9 cellular contexts compared by ENCODE assay signal in genomic region chr1:45892068-45892785, GRCh38.
DNase-seq lines count a peak whose midpoint lies in the region; ATAC-seq, FAIRE-seq and TF ChIP-seq lines count a peak whose summit lies in the region.
"Had no signal": no experiment of that assay in that cellular context is flagged by ENCODE, and none has a peak within 500 bp of the region (broad histone marks: within the 10 kb centered on the region; RNA-seq: fewer than 3 reads in every experiment).

No MANE protein-coding gene starts in this region.

- TF ChIP-seq POLR2A in endothelial cell of umbilical vein (IDR thresholded peaks at IDR 0.05; ENCODE audit: low read depth, low read length) (peak; percentile 32), upper lobe of left lung (IDR thresholded peaks at IDR 0.05) (no peak)

- H3K9me1 ChIP-seq in endothelial cell of umbilical vein (replicated peaks; ENCODE audit: control insufficient read depth, extremely low read depth, insufficient read depth, low read length), result no peaks in the 10 kb centered on the region

- TF ChIP-seq EP300 in upper lobe of left lung (IDR thresholded peaks at IDR 0.05), result no peak

- H3K9ac ChIP-seq in endothelial cell of umbilical vein (replicated peaks; ENCODE audit: extremely low read depth, insufficient read depth, low read length), result peak overlapping the region; percentile 50

- dilution Hi-C loops in endothelial cell of umbilical vein (cut with MboI; ENCODE audit: extremely low pct_ligation_motif_present, low sequenced_read_pairs), result no loop called here

- H3K79me2 ChIP-seq in endothelial cell of umbilical vein (ENCODE audit: control insufficient read depth, insufficient read depth, low read length), result peaks cover 6% of the 10 kb centered on the region

- H4K20me1 ChIP-seq in endothelial cell of umbilical vein (replicated peaks; ENCODE audit: control insufficient read depth, extremely low read depth, insufficient read depth, low read length), result no peaks in the 10 kb centered on the region

- DNase-seq in NCI-H226, result peak; percentile 89
- DNase-seq in endothelial cell of umbilical vein (ENCODE audit: low read depth, low spot score), result peak; percentile 94
- peak; percentile 88 to 91 for DNase-seq in lung microvascular endothelial cell (ENCODE audit: low read depth in 2 of 2)
- DNase-seq in upper lobe of left lung, result no peak
- no peak for DNase-seq in stimulated activated CD4-positive, alpha-beta T cell treated with anti-CD3 and anti-CD28 coated beads, Interleukin-4, amount 100 ng/mL, for 1 hour
- DNase-seq in NCI-H146 treated with DMSO at 0.1 percent for 48 hours (lab: John Stamatoyannopoulos, UW; ENCODE audit: unreplicated experiment), result no peak
- no peak for DNase-seq in SIG-M5 treated with dmso at 0.1 percent for 504 hours (lab: John Stamatoyannopoulos, UW; ENCODE audit: unreplicated experiment)
- no peak for DNase-seq in activated naive CD4-positive, alpha-beta T cell treated with anti-CD3 and anti-CD28 coated beads, Interleukin-2, amount 50 U/mL, for 16 hours
- DNase-seq: effector memory CD8-positive, alpha-beta T cell had no signal

- CTCF ChIA-PET in endothelial cell of umbilical vein (lab: Charles Lee), result no interaction called here

- peak; percentile 82 for FAIRE-seq in endothelial cell of umbilical vein (lab: Jason Lieb, UNC)

- POLR2A ChIA-PET in endothelial cell of umbilical vein (lab: Charles Lee), result no interaction called here

- H3K36me3 ChIP-seq in endothelial cell of umbilical vein (ENCODE audit: control insufficient read depth in 2 of 2, extremely low read depth in 1 of 2, insufficient read depth in 2 of 2, low read length in 2 of 2) (no peaks in the 10 kb centered on the region), upper lobe of left lung (no peaks in the 10 kb centered on the region)

- H3K4me2 ChIP-seq in endothelial cell of umbilical vein (ENCODE audit: insufficient read depth, low read length), result peak overlapping the region; percentile 62

- peak overlapping the region; percentile 31 for H2AFZ ChIP-seq in endothelial cell of umbilical vein (ENCODE audit: low read depth, low read length)

- H3K4me1 ChIP-seq in endothelial cell of umbilical vein (ENCODE audit: control insufficient read depth, extremely low read depth, insufficient read depth, low read length) (peaks cover 17% of the 10 kb centered on the region), upper lobe of left lung (peaks cover 0 to 4% (median 0%) of the 10 kb centered on the region in 4 donors)

- WGBS in upper lobe of left lung, 2 donors, result 40 to 47% methylated on average over 6 of the region's 6 CpGs

- H3K9me3 ChIP-seq in endothelial cell of umbilical vein (replicated peaks; ENCODE audit: control insufficient read depth, insufficient read depth, low read length), result no peaks in the 10 kb centered on the region
- H3K9me3 ChIP-seq in upper lobe of left lung, result no peaks in the 10 kb centered on the region

- BruUV-seq in endothelial cell of umbilical vein (replicated peaks; lab: Mats Ljungman, UMichigan), result TSS peak; percentile 87

- H3K4me3 ChIP-seq in endothelial cell of umbilical vein (replicated peaks in 1 of 3; ENCODE audit: insufficient read depth in 1 of 3, low read depth in 1 of 3, low read length in 3 of 3), result peak overlapping the region in 1 of 3 experiments; percentile 32
- peak overlapping the region in 1 of 4 donors; percentile 14 for H3K4me3 ChIP-seq in upper lobe of left lung

- intact Hi-C loops in endothelial cell of umbilical vein (cut with micrococcal nuclease), result loop anchor here (5.0 kb wide), 1 partner anchor 330 kb away; no protein-coding TSS in a partner anchor

- H3K27me3 ChIP-seq in endothelial cell of umbilical vein (ENCODE audit: control insufficient read depth in 2 of 2, insufficient read depth in 2 of 2, low read length in 2 of 2), result no peaks in the 10 kb centered on the region
- H3K27me3 ChIP-seq in upper lobe of left lung, result no peaks in the 10 kb centered on the region

- TF ChIP-seq CTCF in endothelial cell of umbilical vein (IDR thresholded peaks at IDR 0.05; ENCODE audit: extremely low read depth in 1 of 2, insufficient read depth in 1 of 2, low read depth in 1 of 2, low read length in 2 of 2) (no peak), upper lobe of left lung (IDR thresholded peaks at IDR 0.05) (no peak)

- peak overlapping the region; percentile 60 for H3K27ac ChIP-seq in endothelial cell of umbilical vein (ENCODE audit: insufficient read depth, low read depth, low read length)
- H3K27ac ChIP-seq in upper lobe of left lung, result peak overlapping the region in 3 of 4 donors; percentile 6 to 46 (median 24)

- peak; percentile 53 to 55 for ATAC-seq in upper lobe of left lung (ENCODE audit: low FRiP score in 2 of 2)
- ATAC-seq: effector memory CD8-positive, alpha-beta T cell had no signal

TF ChIP-seq in endothelial cell of umbilical vein, 7 proteins besides CTCF, POLR2A, EP300 and RAD21:
- peak; percentile 82 for TF ChIP-seq JUN (IDR thresholded peaks at IDR 0.05; ENCODE audit: borderline replicate concordance, insufficient read depth, insufficient read length, low read depth)
- no peak for TF ChIP-seq MAX (IDR thresholded peaks at IDR 0.05; ENCODE audit: insufficient read depth, insufficient read length)
- TF ChIP-seq FOS (IDR thresholded peaks at IDR 0.05; ENCODE audit: borderline replicate concordance, insufficient read depth, low read length), result peak; percentile 83

Comparison
In these comparisons a context has a peak if more than half of its experiments do, and no peak if none do; other contexts are left out.
1. DNase-seq: peak in NCI-H226 (single experiment), endothelial cell of umbilical vein (single experiment) and lung microvascular endothelial cell (2 of 2); none in upper lobe of left lung (0 of 2), stimulated activated CD4-positive, alpha-beta T cell treated with anti-CD3 and anti-CD28 coated beads, Interleukin-4, amount 100 ng/mL, for 1 hour (single experiment), NCI-H146 treated with DMSO at 0.1 percent for 48 hours (single experiment), SIG-M5 treated with dmso at 0.1 percent for 504 hours (single experiment) and activated naive CD4-positive, alpha-beta T cell treated with anti-CD3 and anti-CD28 coated beads, Interleukin-2, amount 50 U/mL, for 16 hours (single experiment).